24 cellular contexts compared by ENCODE assay signal in genomic region chr10:133021963-133022783, GRCh38.
"Had no signal": no experiment of that assay in that cellular context is flagged by ENCODE, and none has a peak within 500 bp of the region (broad histone marks: within the 10 kb centered on the region; RNA-seq: fewer than 3 reads in every experiment).

No MANE protein-coding gene starts in this region.

- H3K9me3 Mint-ChIP-seq: activated T-cell treated with anti-CD3 and anti-CD28 coated beads, Interleukin-2, amount 50 U/mL, for 72 hours; effector memory CD8-positive, alpha-beta T cell; mesothelial cell of epicardium; naive thymus-derived CD4-positive, alpha-beta T cell; stimulated activated naive B cell treated with anti-CD40 and anti-IgM and Interleukin-4, amounts not matched to agents 10 μg/mL and 1 μg/mL and 100 μg/mL, for 72 hours; WTC11 had no signal

- H3K27ac Mint-ChIP-seq: activated CD8-positive, alpha-beta memory T cell treated with anti-CD3 and anti-CD28 coated beads, Interleukin-2, amount 10 ng/mL, durations not matched to agents 7 days and 5 days; activated CD8-positive, alpha-beta T cell treated with anti-CD3 and anti-CD28 coated beads, Interleukin-2, amount 10 ng/mL, durations not matched to agents 7 days and 5 days; activated naive CD8-positive, alpha-beta T cell; activated T-cell treated with anti-CD3 and anti-CD28 coated beads, Interleukin-2, amount 50 U/mL, for 72 hours; effector memory CD8-positive, alpha-beta T cell; mesothelial cell of epicardium; naive thymus-derived CD4-positive, alpha-beta T cell; stimulated activated naive B cell treated with anti-CD40 and anti-IgM and Interleukin-4, amounts not matched to agents 10 μg/mL and 1 μg/mL and 100 μg/mL, for 72 hours had no signal

- H3K36me3 ChIP-seq: ascending aorta, brain microvascular endothelial cell, stomach, thyroid gland, upper lobe of left lung, vagina had no signal

- H3K4me3 ChIP-seq: ascending aorta, stomach, thyroid gland, upper lobe of left lung, vagina had no signal

- H3K4me1 Mint-ChIP-seq: activated CD8-positive, alpha-beta memory T cell treated with anti-CD3 and anti-CD28 coated beads, Interleukin-2, amount 10 ng/mL, durations not matched to agents 7 days and 5 days; mesothelial cell of epicardium; naive thymus-derived CD4-positive, alpha-beta T cell; stimulated activated naive B cell treated with anti-CD40 and anti-IgM and Interleukin-4, amounts not matched to agents 10 μg/mL and 1 μg/mL and 100 μg/mL, for 72 hours had no signal

- H3K4me3 Mint-ChIP-seq: activated CD8-positive, alpha-beta memory T cell treated with anti-CD3 and anti-CD28 coated beads, Interleukin-2, amount 10 ng/mL, durations not matched to agents 7 days and 5 days; activated CD8-positive, alpha-beta T cell treated with anti-CD3 and anti-CD28 coated beads, Interleukin-2, amount 10 ng/mL, durations not matched to agents 7 days and 5 days; activated naive CD8-positive, alpha-beta T cell; activated T-cell treated with anti-CD3 and anti-CD28 coated beads, Interleukin-2, amount 50 U/mL, for 72 hours; effector memory CD8-positive, alpha-beta T cell; mesothelial cell of epicardium; naive thymus-derived CD4-positive, alpha-beta T cell; stimulated activated naive B cell treated with anti-CD40 and anti-IgM and Interleukin-4, amounts not matched to agents 10 μg/mL and 1 μg/mL and 100 μg/mL, for 72 hours; WTC11 had no signal

- H3K27me3 Mint-ChIP-seq: activated CD8-positive, alpha-beta memory T cell treated with anti-CD3 and anti-CD28 coated beads, Interleukin-2, amount 10 ng/mL, durations not matched to agents 7 days and 5 days; activated naive CD8-positive, alpha-beta T cell had no signal

- H3K27ac ChIP-seq: ascending aorta, brain microvascular endothelial cell, stomach, thyroid gland, upper lobe of left lung, vagina had no signal

- ATAC-seq: activated CD8-positive, alpha-beta memory T cell treated with anti-CD3 and anti-CD28 coated beads, Interleukin-2, amount 10 ng/mL, durations not matched to agents 7 days and 5 days; activated CD8-positive, alpha-beta T cell treated with anti-CD3 and anti-CD28 coated beads, Interleukin-2, amount 10 ng/mL, durations not matched to agents 7 days and 5 days; activated T-cell treated with anti-CD3 and anti-CD28 coated beads, Interleukin-2, amount 50 U/mL, for 72 hours; effector memory CD8-positive, alpha-beta T cell; naive thymus-derived CD4-positive, alpha-beta T cell; stimulated activated naive B cell treated with anti-CD40 and anti-IgM and Interleukin-4, amounts not matched to agents 10 μg/mL and 1 μg/mL and 100 μg/mL, for 72 hours; WTC11 had no signal

- DNase-seq: activated CD8-positive, alpha-beta memory T cell treated with anti-CD3 and anti-CD28 coated beads, Interleukin-2, amount 10 ng/mL, durations not matched to agents 7 days and 5 days; activated CD8-positive, alpha-beta T cell treated with anti-CD3 and anti-CD28 coated beads, Interleukin-2, amount 10 ng/mL, durations not matched to agents 7 days and 5 days; activated naive CD4-positive, alpha-beta T cell; activated T-cell treated with anti-CD3 and anti-CD28 coated beads, Interleukin-2, amount 50 U/mL, for 72 hours; brain microvascular endothelial cell; cortex of kidney; effector memory CD8-positive, alpha-beta T cell; erythroblast; head of caudate nucleus; hippocampal formation; naive thymus-derived CD4-positive, alpha-beta T cell; posterior cingulate gyrus; stimulated activated CD4-positive, alpha-beta T cell treated with anti-CD3 and anti-CD28 coated beads, Interleukin-15, amount 100 ng/mL, for 24 hours; stimulated activated CD4-positive, alpha-beta T cell treated with anti-CD3 and anti-CD28 coated beads, Interleukin-2, amount 100 ng/mL, for 24 hours; stimulated activated naive B cell treated with anti-CD40 and anti-IgM and Interleukin-4, amounts not matched to agents 10 μg/mL and 1 μg/mL and 100 μg/mL, for 72 hours; stomach; T-helper 2 cell; thyroid gland had no signal

- H3K4me1 ChIP-seq: ascending aorta, thyroid gland, upper lobe of left lung, vagina had no signal

- H3K36me3 Mint-ChIP-seq: activated CD8-positive, alpha-beta memory T cell treated with anti-CD3 and anti-CD28 coated beads, Interleukin-2, amount 10 ng/mL, durations not matched to agents 7 days and 5 days; activated naive CD8-positive, alpha-beta T cell; mesothelial cell of epicardium; naive thymus-derived CD4-positive, alpha-beta T cell; stimulated activated naive B cell treated with anti-CD40 and anti-IgM and Interleukin-4, amounts not matched to agents 10 μg/mL and 1 μg/mL and 100 μg/mL, for 72 hours; WTC11 had no signal

- H3K9me3 ChIP-seq: ascending aorta, stomach, thyroid gland, upper lobe of left lung, vagina had no signal

- H3K27me3 ChIP-seq: ascending aorta, brain microvascular endothelial cell, thyroid gland, upper lobe of left lung, vagina had no signal
